ENCODE assay signal across 1 cellular context in the genomic region with DNA sequence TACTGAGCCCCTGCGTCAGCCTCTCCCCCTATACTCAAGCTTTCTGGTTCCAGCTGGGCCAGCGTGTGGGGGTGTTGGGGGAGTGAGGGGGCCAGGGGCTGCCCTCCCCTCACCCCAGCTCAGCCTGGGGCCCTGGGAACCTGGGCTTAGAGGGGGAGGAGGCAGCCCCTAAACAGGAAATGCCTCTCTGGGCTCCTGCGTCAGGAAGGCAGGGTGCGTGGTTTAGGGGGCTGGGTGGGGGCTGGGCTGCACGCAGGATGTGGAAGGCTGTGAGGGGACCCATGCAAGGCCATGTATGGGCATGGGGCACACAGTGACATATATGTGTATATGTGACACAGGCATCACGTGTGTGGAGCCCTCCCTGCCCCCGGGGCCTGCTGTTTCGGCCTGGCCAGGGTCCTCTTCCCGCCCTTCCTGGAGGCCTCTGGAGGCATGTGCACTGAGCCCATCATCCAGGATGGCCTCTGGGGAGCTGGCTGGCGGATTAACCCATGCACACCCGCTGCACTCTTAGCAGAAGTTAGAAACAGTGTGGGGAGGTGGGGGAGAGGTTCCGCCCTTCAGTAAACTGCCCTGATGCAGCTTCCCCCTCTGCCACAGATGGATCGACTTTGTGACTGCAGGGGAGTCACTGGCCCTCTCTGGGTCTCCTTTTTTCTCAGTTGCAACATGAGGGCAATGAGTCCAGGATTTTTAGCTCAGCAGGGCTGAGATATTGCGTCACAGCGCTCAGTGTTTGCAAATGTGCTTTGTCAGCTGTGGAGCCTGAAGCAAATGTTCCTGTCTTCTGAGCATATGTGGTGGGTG.
TF ChIP-seq lines count a peak whose summit lies in the region.

No MANE protein-coding gene starts in this region.

TF ChIP-seq in HepG2, 621 proteins besides CTCF, POLR2A, EP300 and RAD21 (continued from another document and continues in another):
- TF ChIP-seq, protein P1, sequence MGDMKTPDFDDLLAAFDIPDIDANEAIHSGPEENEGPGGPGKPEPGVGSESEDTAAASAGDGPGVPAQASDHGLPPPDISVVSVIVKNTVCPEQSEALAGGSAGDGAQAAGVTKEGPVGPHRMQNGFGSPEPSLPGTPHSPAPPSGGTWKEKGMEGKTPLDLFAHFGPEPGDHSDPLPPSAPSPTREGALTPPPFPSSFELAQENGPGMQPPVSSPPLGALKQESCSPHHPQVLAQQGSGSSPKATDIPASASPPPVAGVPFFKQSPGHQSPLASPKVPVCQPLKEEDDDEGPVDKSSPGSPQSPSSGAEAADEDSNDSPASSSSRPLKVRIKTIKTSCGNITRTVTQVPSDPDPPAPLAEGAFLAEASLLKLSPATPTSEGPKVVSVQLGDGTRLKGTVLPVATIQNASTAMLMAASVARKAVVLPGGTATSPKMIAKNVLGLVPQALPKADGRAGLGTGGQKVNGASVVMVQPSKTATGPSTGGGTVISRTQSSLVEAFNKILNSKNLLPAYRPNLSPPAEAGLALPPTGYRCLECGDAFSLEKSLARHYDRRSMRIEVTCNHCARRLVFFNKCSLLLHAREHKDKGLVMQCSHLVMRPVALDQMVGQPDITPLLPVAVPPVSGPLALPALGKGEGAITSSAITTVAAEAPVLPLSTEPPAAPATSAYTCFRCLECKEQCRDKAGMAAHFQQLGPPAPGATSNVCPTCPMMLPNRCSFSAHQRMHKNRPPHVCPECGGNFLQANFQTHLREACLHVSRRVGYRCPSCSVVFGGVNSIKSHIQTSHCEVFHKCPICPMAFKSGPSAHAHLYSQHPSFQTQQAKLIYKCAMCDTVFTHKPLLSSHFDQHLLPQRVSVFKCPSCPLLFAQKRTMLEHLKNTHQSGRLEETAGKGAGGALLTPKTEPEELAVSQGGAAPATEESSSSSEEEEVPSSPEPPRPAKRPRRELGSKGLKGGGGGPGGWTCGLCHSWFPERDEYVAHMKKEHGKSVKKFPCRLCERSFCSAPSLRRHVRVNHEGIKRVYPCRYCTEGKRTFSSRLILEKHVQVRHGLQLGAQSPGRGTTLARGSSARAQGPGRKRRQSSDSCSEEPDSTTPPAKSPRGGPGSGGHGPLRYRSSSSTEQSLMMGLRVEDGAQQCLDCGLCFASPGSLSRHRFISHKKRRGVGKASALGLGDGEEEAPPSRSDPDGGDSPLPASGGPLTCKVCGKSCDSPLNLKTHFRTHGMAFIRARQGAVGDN (CRISPR knock-in tag; IDR thresholded peaks at IDR 0.05) = peak; percentile 85
- TF ChIP-seq KDM3A (CRISPR knock-in tag; IDR thresholded peaks at IDR 0.05; ENCODE audit: low read depth) (no peak), FOXK2 (IDR thresholded peaks at IDR 0.05) (no peak), ZNF253 (CRISPR knock-in tag; IDR thresholded peaks at IDR 0.05; ENCODE audit: borderline replicate concordance) (no peak), ZNF251 (CRISPR knock-in tag; IDR thresholded peaks at IDR 0.05) (no peak), PTBP1 (IDR thresholded peaks at IDR 0.05; ENCODE audit: low read depth, low read length, poor library complexity, severe bottlenecking) (no peak), NFIB (CRISPR knock-in tag; IDR thresholded peaks at IDR 0.05; ENCODE audit: borderline replicate concordance) (no peak), HOXA3 (CRISPR knock-in tag; IDR thresholded peaks at IDR 0.05) (peak; percentile 87), GATAD2A (CRISPR knock-in tag; IDR thresholded peaks at IDR 0.05) (peak; percentile 61), GATA4 (IDR thresholded peaks at IDR 0.05; ENCODE audit: borderline replicate concordance, low read depth) (no peak), SAP130 (CRISPR knock-in tag; IDR thresholded peaks at IDR 0.05; ENCODE audit: low read depth) (peak; percentile 62), NR2C2 (CRISPR knock-in tag; IDR thresholded peaks at IDR 0.05; ENCODE audit: borderline replicate concordance) (no peak), RXRA (CRISPR knock-in tag; IDR thresholded peaks at IDR 0.05) (no peak), ARHGAP35 (CRISPR knock-in tag; IDR thresholded peaks at IDR 0.05; ENCODE audit: borderline replicate concordance) (no peak), ZKSCAN8 (CRISPR knock-in tag; IDR thresholded peaks at IDR 0.05; ENCODE audit: borderline replicate concordance) (no peak), BORCS8-MEF2B (CRISPR knock-in tag; IDR thresholded peaks at IDR 0.05) (no peak), MAFK (conservative IDR thresholded peaks at IDR 0.05 in 1 of 2, IDR thresholded peaks at IDR 0.05 in 1 of 2; ENCODE audit: low read length in 2 of 2) (peak; percentile 57 to 78; a peak in 3 of 4 replicates), ZNF749 (CRISPR knock-in tag; IDR thresholded peaks at IDR 0.05; ENCODE audit: borderline replicate concordance) (no peak), FOSL2 (CRISPR knock-in tag; IDR thresholded peaks at IDR 0.05) (0 out of 2 replicates have a peak, but pooled peaks have one; percentile 23), FOXO1 (CRISPR knock-in tag; IDR thresholded peaks at IDR 0.05) (no peak), THAP11 (CRISPR knock-in tag; IDR thresholded peaks at IDR 0.05) (peak; percentile 61), NCOA5 (CRISPR knock-in tag; IDR thresholded peaks at IDR 0.05) (no peak), MAF1 (CRISPR knock-in tag; IDR thresholded peaks at IDR 0.05; ENCODE audit: borderline replicate concordance) (no peak), HNF4A (CRISPR knock-in tag; IDR thresholded peaks at IDR 0.05) (peak; percentile 62), ZNF83 (CRISPR knock-in tag; IDR thresholded peaks at IDR 0.05; ENCODE audit: borderline replicate concordance) (no peak), RORA (CRISPR knock-in tag; IDR thresholded peaks at IDR 0.05) (no peak), SETDB1 (CRISPR knock-in tag; IDR thresholded peaks at IDR 0.05; ENCODE audit: borderline replicate concordance) (no peak), RARA (CRISPR knock-in tag; IDR thresholded peaks at IDR 0.05) (no peak), HES4 (CRISPR knock-in tag; IDR thresholded peaks at IDR 0.05; ENCODE audit: borderline replicate concordance) (no peak), ZNF589 (CRISPR knock-in tag; conservative IDR thresholded peaks at IDR 0.05) (0 out of 2 replicates have a peak, but pooled peaks have one; percentile 8), TSC22D2 (CRISPR knock-in tag; IDR thresholded peaks at IDR 0.05; ENCODE audit: borderline replicate concordance) (no peak), ZNF607 (CRISPR knock-in tag; IDR thresholded peaks at IDR 0.05; ENCODE audit: borderline replicate concordance) (no peak), SMAD1 (CRISPR knock-in tag; IDR thresholded peaks at IDR 0.05; ENCODE audit: borderline replicate concordance, low read depth) (no peak), ZNF570 (CRISPR knock-in tag; IDR thresholded peaks at IDR 0.05; ENCODE audit: borderline replicate concordance) (no peak), ZNF136 (CRISPR knock-in tag; IDR thresholded peaks at IDR 0.05; ENCODE audit: low read depth) (no peak), MIXL1 (CRISPR knock-in tag; IDR thresholded peaks at IDR 0.05) (no peak)
- TF ChIP-seq, protein P2, sequence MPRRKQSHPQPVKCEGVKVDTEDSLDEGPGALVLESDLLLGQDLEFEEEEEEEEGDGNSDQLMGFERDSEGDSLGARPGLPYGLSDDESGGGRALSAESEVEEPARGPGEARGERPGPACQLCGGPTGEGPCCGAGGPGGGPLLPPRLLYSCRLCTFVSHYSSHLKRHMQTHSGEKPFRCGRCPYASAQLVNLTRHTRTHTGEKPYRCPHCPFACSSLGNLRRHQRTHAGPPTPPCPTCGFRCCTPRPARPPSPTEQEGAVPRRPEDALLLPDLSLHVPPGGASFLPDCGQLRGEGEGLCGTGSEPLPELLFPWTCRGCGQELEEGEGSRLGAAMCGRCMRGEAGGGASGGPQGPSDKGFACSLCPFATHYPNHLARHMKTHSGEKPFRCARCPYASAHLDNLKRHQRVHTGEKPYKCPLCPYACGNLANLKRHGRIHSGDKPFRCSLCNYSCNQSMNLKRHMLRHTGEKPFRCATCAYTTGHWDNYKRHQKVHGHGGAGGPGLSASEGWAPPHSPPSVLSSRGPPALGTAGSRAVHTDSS (CRISPR knock-in tag; conservative IDR thresholded peaks at IDR 0.05) = no peak
- TF ChIP-seq, protein P3, sequence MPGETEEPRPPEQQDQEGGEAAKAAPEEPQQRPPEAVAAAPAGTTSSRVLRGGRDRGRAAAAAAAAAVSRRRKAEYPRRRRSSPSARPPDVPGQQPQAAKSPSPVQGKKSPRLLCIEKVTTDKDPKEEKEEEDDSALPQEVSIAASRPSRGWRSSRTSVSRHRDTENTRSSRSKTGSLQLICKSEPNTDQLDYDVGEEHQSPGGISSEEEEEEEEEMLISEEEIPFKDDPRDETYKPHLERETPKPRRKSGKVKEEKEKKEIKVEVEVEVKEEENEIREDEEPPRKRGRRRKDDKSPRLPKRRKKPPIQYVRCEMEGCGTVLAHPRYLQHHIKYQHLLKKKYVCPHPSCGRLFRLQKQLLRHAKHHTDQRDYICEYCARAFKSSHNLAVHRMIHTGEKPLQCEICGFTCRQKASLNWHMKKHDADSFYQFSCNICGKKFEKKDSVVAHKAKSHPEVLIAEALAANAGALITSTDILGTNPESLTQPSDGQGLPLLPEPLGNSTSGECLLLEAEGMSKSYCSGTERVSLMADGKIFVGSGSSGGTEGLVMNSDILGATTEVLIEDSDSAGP (CRISPR knock-in tag; IDR thresholded peaks at IDR 0.05; ENCODE audit: borderline replicate concordance) = peak; percentile 43
- TF ChIP-seq, protein P4, sequence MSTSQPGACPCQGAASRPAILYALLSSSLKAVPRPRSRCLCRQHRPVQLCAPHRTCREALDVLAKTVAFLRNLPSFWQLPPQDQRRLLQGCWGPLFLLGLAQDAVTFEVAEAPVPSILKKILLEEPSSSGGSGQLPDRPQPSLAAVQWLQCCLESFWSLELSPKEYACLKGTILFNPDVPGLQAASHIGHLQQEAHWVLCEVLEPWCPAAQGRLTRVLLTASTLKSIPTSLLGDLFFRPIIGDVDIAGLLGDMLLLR (CRISPR knock-in tag; IDR thresholded peaks at IDR 0.05) = no peak
- TF ChIP-seq, protein P5, sequence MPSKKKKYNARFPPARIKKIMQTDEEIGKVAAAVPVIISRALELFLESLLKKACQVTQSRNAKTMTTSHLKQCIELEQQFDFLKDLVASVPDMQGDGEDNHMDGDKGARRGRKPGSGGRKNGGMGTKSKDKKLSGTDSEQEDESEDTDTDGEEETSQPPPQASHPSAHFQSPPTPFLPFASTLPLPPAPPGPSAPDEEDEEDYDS (CRISPR knock-in tag; IDR thresholded peaks at IDR 0.05) = no peak
- TF ChIP-seq, protein P6, sequence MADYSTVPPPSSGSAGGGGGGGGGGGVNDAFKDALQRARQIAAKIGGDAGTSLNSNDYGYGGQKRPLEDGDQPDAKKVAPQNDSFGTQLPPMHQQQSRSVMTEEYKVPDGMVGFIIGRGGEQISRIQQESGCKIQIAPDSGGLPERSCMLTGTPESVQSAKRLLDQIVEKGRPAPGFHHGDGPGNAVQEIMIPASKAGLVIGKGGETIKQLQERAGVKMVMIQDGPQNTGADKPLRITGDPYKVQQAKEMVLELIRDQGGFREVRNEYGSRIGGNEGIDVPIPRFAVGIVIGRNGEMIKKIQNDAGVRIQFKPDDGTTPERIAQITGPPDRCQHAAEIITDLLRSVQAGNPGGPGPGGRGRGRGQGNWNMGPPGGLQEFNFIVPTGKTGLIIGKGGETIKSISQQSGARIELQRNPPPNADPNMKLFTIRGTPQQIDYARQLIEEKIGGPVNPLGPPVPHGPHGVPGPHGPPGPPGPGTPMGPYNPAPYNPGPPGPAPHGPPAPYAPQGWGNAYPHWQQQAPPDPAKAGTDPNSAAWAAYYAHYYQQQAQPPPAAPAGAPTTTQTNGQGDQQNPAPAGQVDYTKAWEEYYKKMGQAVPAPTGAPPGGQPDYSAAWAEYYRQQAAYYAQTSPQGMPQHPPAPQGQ (CRISPR knock-in tag; IDR thresholded peaks at IDR 0.05; ENCODE audit: borderline replicate concordance) = no peak
- TF ChIP-seq, protein P7, sequence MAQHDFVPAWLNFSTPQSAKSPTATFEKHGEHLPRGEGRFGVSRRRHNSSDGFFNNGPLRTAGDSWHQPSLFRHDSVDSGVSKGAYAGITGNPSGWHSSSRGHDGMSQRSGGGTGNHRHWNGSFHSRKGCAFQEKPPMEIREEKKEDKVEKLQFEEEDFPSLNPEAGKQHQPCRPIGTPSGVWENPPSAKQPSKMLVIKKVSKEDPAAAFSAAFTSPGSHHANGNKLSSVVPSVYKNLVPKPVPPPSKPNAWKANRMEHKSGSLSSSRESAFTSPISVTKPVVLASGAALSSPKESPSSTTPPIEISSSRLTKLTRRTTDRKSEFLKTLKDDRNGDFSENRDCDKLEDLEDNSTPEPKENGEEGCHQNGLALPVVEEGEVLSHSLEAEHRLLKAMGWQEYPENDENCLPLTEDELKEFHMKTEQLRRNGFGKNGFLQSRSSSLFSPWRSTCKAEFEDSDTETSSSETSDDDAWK (CRISPR knock-in tag; IDR thresholded peaks at IDR 0.05) = no peak
- TF ChIP-seq, protein P8, sequence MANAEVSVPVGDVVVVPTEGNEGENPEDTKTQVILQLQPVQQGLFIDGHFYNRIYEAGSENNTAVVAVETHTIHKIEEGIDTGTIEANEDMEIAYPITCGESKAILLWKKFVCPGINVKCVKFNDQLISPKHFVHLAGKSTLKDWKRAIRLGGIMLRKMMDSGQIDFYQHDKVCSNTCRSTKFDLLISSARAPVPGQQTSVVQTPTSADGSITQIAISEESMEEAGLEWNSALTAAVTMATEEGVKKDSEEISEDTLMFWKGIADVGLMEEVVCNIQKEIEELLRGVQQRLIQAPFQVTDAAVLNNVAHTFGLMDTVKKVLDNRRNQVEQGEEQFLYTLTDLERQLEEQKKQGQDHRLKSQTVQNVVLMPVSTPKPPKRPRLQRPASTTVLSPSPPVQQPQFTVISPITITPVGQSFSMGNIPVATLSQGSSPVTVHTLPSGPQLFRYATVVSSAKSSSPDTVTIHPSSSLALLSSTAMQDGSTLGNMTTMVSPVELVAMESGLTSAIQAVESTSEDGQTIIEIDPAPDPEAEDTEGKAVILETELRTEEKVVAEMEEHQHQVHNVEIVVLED (CRISPR knock-in tag; IDR thresholded peaks at IDR 0.05; ENCODE audit: borderline replicate concordance) = no peak
- TF ChIP-seq, protein P9, sequence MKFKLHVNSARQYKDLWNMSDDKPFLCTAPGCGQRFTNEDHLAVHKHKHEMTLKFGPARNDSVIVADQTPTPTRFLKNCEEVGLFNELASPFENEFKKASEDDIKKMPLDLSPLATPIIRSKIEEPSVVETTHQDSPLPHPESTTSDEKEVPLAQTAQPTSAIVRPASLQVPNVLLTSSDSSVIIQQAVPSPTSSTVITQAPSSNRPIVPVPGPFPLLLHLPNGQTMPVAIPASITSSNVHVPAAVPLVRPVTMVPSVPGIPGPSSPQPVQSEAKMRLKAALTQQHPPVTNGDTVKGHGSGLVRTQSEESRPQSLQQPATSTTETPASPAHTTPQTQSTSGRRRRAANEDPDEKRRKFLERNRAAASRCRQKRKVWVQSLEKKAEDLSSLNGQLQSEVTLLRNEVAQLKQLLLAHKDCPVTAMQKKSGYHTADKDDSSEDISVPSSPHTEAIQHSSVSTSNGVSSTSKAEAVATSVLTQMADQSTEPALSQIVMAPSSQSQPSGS (CRISPR knock-in tag; IDR thresholded peaks at IDR 0.05) = peak; percentile 46; the same call in 1 of the 2 replicates
- TF ChIP-seq, protein P10, sequence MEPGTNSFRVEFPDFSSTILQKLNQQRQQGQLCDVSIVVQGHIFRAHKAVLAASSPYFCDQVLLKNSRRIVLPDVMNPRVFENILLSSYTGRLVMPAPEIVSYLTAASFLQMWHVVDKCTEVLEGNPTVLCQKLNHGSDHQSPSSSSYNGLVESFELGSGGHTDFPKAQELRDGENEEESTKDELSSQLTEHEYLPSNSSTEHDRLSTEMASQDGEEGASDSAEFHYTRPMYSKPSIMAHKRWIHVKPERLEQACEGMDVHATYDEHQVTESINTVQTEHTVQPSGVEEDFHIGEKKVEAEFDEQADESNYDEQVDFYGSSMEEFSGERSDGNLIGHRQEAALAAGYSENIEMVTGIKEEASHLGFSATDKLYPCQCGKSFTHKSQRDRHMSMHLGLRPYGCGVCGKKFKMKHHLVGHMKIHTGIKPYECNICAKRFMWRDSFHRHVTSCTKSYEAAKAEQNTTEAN (CRISPR knock-in tag; conservative IDR thresholded peaks at IDR 0.05) = no peak
